1 cellular context compared by ENCODE assay signal in the genomic region with DNA sequence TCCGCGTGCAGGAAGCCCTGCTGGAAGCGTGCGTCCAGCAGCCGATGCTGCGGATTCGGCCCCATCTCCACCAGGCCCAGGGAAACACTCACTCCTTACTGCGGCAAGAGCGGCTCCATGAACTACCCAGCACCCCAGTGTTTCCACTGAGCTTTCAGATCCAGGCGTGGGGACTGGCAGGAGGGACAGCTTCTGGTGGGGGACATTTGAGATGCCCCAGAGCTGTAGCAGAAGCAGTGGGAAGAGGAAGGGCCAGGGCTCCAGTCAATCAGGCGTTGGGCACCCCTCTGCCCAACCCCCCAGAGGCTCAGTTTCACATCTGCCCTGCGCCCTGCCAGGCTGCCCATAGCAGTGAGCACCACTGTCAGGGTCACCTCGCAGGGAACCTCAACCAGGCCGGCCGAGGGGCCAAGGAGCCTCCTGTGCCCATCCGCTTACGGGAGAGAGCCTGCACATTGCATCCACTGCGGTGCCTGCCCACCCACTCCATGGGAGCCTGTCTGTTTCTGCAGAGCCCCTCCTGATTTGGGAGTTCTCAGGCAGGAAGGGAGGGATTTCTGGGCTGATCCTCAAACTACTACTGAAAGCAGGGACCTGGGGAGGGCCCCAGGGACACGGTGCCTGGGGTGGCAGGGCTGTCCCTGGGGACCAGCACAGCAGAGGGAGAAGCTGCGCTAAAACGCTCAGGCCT.
TF ChIP-seq lines count a peak whose summit lies in the region.

No MANE protein-coding gene starts in this region.

TF ChIP-seq in HepG2, 621 proteins besides CTCF, POLR2A, EP300 and RAD21:
- TF ChIP-seq ZNF816 (CRISPR knock-in tag; IDR thresholded peaks at IDR 0.05; ENCODE audit: borderline replicate concordance) (no peak), U2AF1 (optimal IDR thresholded peaks at IDR 0.05; ENCODE audit: low read depth, low read length) (peak; percentile 15), NCOA1 (CRISPR knock-in tag; IDR thresholded peaks at IDR 0.05) (0 out of 2 replicates have a peak, but pooled peaks have one; percentile 73)
- TF ChIP-seq, protein P1, sequence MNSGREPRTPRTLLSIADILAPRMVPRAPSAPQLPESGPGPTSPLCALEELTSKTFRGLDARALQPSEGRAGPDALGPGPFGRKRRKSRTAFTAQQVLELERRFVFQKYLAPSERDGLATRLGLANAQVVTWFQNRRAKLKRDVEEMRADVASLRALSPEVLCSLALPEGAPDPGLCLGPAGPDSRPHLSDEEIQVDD (CRISPR knock-in tag; IDR thresholded peaks at IDR 0.05; ENCODE audit: borderline replicate concordance): peak; percentile 33; the same call in 1 of the 2 replicates
